8 cellular contexts compared by ENCODE assay signal in the genomic region with DNA sequence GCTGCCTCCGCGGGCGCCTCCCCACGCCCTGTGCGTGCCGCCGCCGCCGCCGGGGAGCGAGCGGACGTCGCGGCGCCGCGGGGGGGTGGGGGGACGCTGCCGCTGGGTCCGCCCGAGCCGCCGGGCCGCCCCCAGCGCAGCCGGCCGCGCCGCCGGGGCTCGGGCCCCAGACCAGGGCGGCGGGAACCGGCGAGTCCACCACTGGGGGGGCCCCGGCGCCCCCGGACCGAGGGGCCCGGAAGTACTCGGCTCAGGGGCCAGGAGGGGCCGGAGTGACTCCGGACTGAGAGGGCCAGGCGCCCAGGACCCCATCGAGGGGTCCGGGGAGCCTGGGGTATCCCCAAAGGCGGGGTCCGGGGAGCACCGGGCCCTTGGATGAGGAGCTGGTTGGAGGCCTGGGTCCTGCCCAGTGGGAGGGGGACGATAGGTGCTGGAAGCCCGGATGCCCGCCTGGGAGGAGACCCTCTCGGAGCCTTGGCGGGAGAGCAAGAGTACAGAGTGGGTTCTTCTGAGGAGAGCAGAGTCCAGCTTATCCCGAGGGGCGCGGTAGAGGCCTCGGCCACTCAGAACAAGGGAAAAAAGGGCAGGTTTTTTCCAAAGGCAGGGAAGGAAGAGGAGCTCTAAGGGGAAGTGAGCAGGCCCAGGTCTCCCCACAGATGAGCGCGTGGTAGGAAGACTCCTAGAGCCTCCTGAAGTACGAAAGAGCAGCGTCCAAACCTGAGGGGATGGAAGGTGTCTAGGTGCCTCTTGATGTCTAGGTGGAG. TPM values are rescaled to one million over a fixed set of nuclear protein-coding genes. Genes with fewer than 3 reads are reported as not detected.
DNase-seq lines count a peak whose midpoint lies in the region; ATAC-seq, FAIRE-seq and TF ChIP-seq lines count a peak whose summit lies in the region.

No MANE protein-coding gene starts in this region.

- H3K9me3 Mint-ChIP-seq in activated CD8-positive, alpha-beta T cell treated with anti-CD3 and anti-CD28 coated beads, Interleukin-2, amount 10 ng/mL, durations not matched to agents 7 days and 5 days (ENCODE audit: insufficient read depth), result no peaks in the 10 kb centered on the region

- H3K4me1 ChIP-seq in A673 (ENCODE audit: insufficient read depth, low read length, poor library complexity, severe bottlenecking), result peaks cover 9% of the 10 kb centered on the region
- peaks cover 10% of the 10 kb centered on the region for H3K4me1 ChIP-seq in effector memory CD4-positive, alpha-beta T cell (ENCODE audit: control insufficient read depth, insufficient read depth, low read length, poor library complexity, severe bottlenecking)
- peaks cover 23% of the 10 kb centered on the region for H3K4me1 ChIP-seq in mononuclear cell (ENCODE audit: insufficient read depth, low read length)

- H3K27me3 ChIP-seq in A673 (replicated peaks; ENCODE audit: insufficient read depth, low read depth, low read length, poor library complexity) (no peaks in the 10 kb centered on the region), mononuclear cell (ENCODE audit: insufficient read depth, low read length) (no peaks in the 10 kb centered on the region)
- H3K27me3 ChIP-seq in effector memory CD4-positive, alpha-beta T cell (replicated peaks; ENCODE audit: control insufficient read depth, insufficient read depth, low read length, poor library complexity, severe bottlenecking), result no peaks in the 10 kb centered on the region

- no peaks in the 10 kb centered on the region for H3K9me3 ChIP-seq in A673 (ENCODE audit: low read depth, low read length, poor library complexity, severe bottlenecking)
- H3K9me3 ChIP-seq in effector memory CD4-positive, alpha-beta T cell (ENCODE audit: control insufficient read depth, low read length), result no peaks in the 10 kb centered on the region
- H3K9me3 ChIP-seq in mononuclear cell (ENCODE audit: low read depth, low read length), result no peaks in the 10 kb centered on the region

- peak overlapping the region; percentile 87 for H3K4me3 ChIP-seq in A673 (ENCODE audit: low read depth, low read length, poor library complexity, severe bottlenecking)
- H3K4me3 ChIP-seq in effector memory CD4-positive, alpha-beta T cell (ENCODE audit: insufficient read depth, low read depth, low read length, poor library complexity, severe bottlenecking), result peak overlapping the region; percentile 87
- peak overlapping the region; percentile 99 for H3K4me3 ChIP-seq in mononuclear cell (ENCODE audit: low read length)

- FAIRE-seq in GM18507 (lab: Jason Lieb, UNC), result no peak

- peak; percentile 34 for ATAC-seq in HG02973 (IDR thresholded peaks at IDR 0.05; ENCODE audit: unreplicated experiment)
- ATAC-seq in activated CD8-positive, alpha-beta T cell treated with anti-CD3 and anti-CD28 coated beads, Interleukin-2, amount 10 ng/mL, durations not matched to agents 7 days and 5 days, result peak; percentile 63

- no peak for TF ChIP-seq CTCF in A673 (conservative IDR thresholded peaks at IDR 0.05; ENCODE audit: low read depth, low read length)

- no peaks in the 10 kb centered on the region for H3K27me3 Mint-ChIP-seq in activated CD8-positive, alpha-beta T cell treated with anti-CD3 and anti-CD28 coated beads, Interleukin-2, amount 10 ng/mL, durations not matched to agents 7 days and 5 days (ENCODE audit: low read depth)

- no peaks in the 10 kb centered on the region for H3K36me3 ChIP-seq in A673 (ENCODE audit: insufficient read depth, low read length, poor library complexity, severe bottlenecking)
- no peaks in the 10 kb centered on the region for H3K36me3 ChIP-seq in effector memory CD4-positive, alpha-beta T cell (ENCODE audit: control insufficient read depth, insufficient read depth, low read length)

- peaks cover 10% of the 10 kb centered on the region for H3K4me1 Mint-ChIP-seq in activated CD8-positive, alpha-beta T cell treated with anti-CD3 and anti-CD28 coated beads, Interleukin-2, amount 10 ng/mL, durations not matched to agents 7 days and 5 days (ENCODE audit: low read depth)

- intact Hi-C loops in A673 (cut with micrococcal nuclease; ENCODE audit: unreplicated experiment), result no loop called here

- CTCF ChIA-PET in A673 (lab: Charles Lee), result interaction anchor here (1.2 kb wide), 1 partner anchor 68 kb away, joined by 18 read pairs; a partner anchor contains a TSS
- CTCF ChIA-PET in activated CD8-positive, alpha-beta T cell treated with anti-CD3 and anti-CD28 coated beads, Interleukin-2, amount 10 ng/mL, durations not matched to agents 7 days and 5 days (lab: Charles Lee), result interaction anchor here (1.3 to 2.4 kb wide), 7 partner anchors 21 to 208 kb away, joined by 3 to 26 read pairs (median 5); a partner anchor contains a TSS

- peak; percentile 51 for DNase-seq in A673 (ENCODE audit: low spot score)
- DNase-seq in GM18507 (ENCODE audit: extremely low spot score, insufficient read length, low read depth), result peak; percentile 79
- peak; percentile 36 for DNase-seq in NCI-H345 treated with DMSO at 0.1 percent for 48 hours (lab: John Stamatoyannopoulos, UW; ENCODE audit: unreplicated experiment)
- peak; percentile 42 for DNase-seq in activated CD8-positive, alpha-beta T cell treated with anti-CD3 and anti-CD28 coated beads, Interleukin-2, amount 10 ng/mL, durations not matched to agents 7 days and 5 days
- peak in 2 of 3 donors; percentile 17 to 28 for DNase-seq in effector memory CD4-positive, alpha-beta T cell
- DNase-seq in stimulated activated CD8-positive, alpha-beta memory T cell treated with anti-CD3 and anti-CD28 coated beads, Interleukin-7, amount 100 ng/mL, for 48 hours (ENCODE audit: extremely low read depth in 1 of 2, low read depth in 1 of 2), result peak; percentile 19 to 20

- POLR2A ChIA-PET in A673 (lab: Charles Lee; ENCODE audit: low non-redundant PET), result interaction anchor here (0.6 kb wide), 2 partner anchors 89 to 800 kb away, joined by 3 to 15 read pairs; no protein-coding TSS in a partner anchor
- POLR2A ChIA-PET in activated CD8-positive, alpha-beta T cell treated with anti-CD3 and anti-CD28 coated beads, Interleukin-2, amount 10 ng/mL, durations not matched to agents 7 days and 5 days (lab: Charles Lee), result interaction anchor here (0.5 to 7.4 kb wide), 31 partner anchors 9 to 420 kb away, joined by 3 to 185 read pairs (median 4); a partner anchor contains a TSS

- peaks cover 5% of the 10 kb centered on the region for H3K36me3 Mint-ChIP-seq in activated CD8-positive, alpha-beta T cell treated with anti-CD3 and anti-CD28 coated beads, Interleukin-2, amount 10 ng/mL, durations not matched to agents 7 days and 5 days (ENCODE audit: low read depth)

- TSS peak; percentile 74 for BruUV-seq in A673 (replicated peaks; lab: Mats Ljungman, UMichigan)

- H3K4me3 Mint-ChIP-seq in activated CD8-positive, alpha-beta T cell treated with anti-CD3 and anti-CD28 coated beads, Interleukin-2, amount 10 ng/mL, durations not matched to agents 7 days and 5 days, result peak overlapping the region; percentile 87

- H3K27ac ChIP-seq in A673 (ENCODE audit: low read depth, low read length, poor library complexity, severe bottlenecking), result peak overlapping the region; percentile 96
- peak overlapping the region; percentile 93 for H3K27ac ChIP-seq in effector memory CD4-positive, alpha-beta T cell (ENCODE audit: insufficient read depth, low read length, poor library complexity, severe bottlenecking)

- peak overlapping the region; percentile 94 for H3K27ac Mint-ChIP-seq in activated CD8-positive, alpha-beta T cell treated with anti-CD3 and anti-CD28 coated beads, Interleukin-2, amount 10 ng/mL, durations not matched to agents 7 days and 5 days

RNA-seq across cellular contexts. Expression of a gene that starts 0.6 kb away (rescaled TPM):
- total RNA-seq in A673 (2021) (20.9 and 23.0 TPM in 2 replicates), mononuclear cell (15.0 TPM)
- 10 to 100 TPM; 35.5 to 36.4 TPM for total RNA-seq in activated CD8-positive, alpha-beta T cell treated with anti-CD3 and anti-CD28 coated beads, Interleukin-2, amount 10 ng/mL, durations not matched to agents 7 days and 5 days

RNA-seq across cellular contexts. Expression of a gene that starts 20.7 kb away (rescaled TPM):
- total RNA-seq in A673 (2021) (not detected in 2 replicates), mononuclear cell (not detected)
- total RNA-seq in activated CD8-positive, alpha-beta T cell treated with anti-CD3 and anti-CD28 coated beads, Interleukin-2, amount 10 ng/mL, durations not matched to agents 7 days and 5 days, result not detected

RNA-seq across cellular contexts. Expression of a gene that starts 26.3 kb away (rescaled TPM):
- 17.9 and 22.6 TPM in 2 replicates for total RNA-seq in A673 (2021)
- total RNA-seq in activated CD8-positive, alpha-beta T cell treated with anti-CD3 and anti-CD28 coated beads, Interleukin-2, amount 10 ng/mL, durations not matched to agents 7 days and 5 days, result 10 to 100 TPM; 35.7 to 39.3 TPM
- total RNA-seq in mononuclear cell, result 13.5 TPM

Comparison
In these comparisons a context has a peak if more than half of its experiments do, and no peak if none do; other contexts are left out.
1. Peak in every context shown above with its lines: DNase-seq, ATAC-seq, H3K4me3 ChIP-seq and H3K27ac ChIP-seq.
2. DNase-seq: peak in every context shown above with its lines; median percentile 79 in GM18507; 51 in A673; 42 in activated CD8-positive, alpha-beta T cell treated with anti-CD3 and anti-CD28 coated beads, Interleukin-2, amount 10 ng/mL, durations not matched to agents 7 days and 5 days; 36 in NCI-H345 treated with DMSO at 0.1 percent for 48 hours; 22 in effector memory CD4-positive, alpha-beta T cell; 20 in stimulated activated CD8-positive, alpha-beta memory T cell treated with anti-CD3 and anti-CD28 coated beads, Interleukin-7, amount 100 ng/mL, for 48 hours.